In the genomic region with DNA sequence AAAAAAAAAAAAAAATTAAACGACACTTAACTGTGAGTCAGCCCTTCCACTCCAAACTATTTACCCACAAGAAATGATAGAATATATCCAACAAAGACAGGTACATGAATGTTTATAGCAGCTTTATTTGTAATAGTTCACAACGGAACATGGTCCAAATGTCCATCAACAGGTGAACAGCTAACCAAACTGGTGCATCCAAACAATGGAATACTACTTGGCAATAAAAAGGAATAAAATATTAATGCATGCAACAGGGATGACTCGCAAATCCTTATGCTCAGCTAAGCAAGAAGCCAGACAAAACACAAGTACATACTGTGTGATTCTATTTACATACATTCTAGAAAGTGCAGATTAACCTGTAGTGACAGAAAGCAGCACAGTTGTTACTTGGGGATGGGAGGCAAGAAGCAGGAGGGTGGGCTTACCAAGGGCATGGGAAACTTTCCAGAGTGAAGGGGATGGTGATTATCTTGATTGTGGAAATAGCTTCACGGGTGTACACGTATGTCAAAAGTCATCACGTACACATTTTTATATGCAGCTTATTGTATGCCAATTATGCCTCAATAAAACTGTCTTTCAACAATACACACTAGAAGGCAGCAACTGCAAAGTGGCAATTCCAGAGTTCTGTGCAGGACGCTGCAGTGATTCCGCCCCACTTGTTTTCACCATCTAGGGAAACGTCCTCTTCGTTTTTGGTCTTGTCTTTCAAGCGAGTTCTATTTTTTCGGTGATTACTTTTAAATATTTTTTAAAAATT, we compare ENCODE assay signal across 15 cellular contexts. TPM values are rescaled to one million over a fixed set of nuclear protein-coding genes. Genes with fewer than 3 reads are reported as not detected.
"Had no signal": no experiment of that assay in that cellular context is flagged by ENCODE, and none has a peak within 500 bp of the region (broad histone marks: within the 10 kb centered on the region; RNA-seq: fewer than 3 reads in every experiment).

No MANE protein-coding gene starts in this region.

- H3K4me3 Mint-ChIP-seq: activated CD8-positive, alpha-beta T cell treated with anti-CD3 and anti-CD28 coated beads for 36 hours; activated naive CD8-positive, alpha-beta T cell treated with anti-CD3 and anti-CD28 coated beads, Interleukin-2, amount 10 ng/mL, durations not matched to agents 7 days and 5 days; activated T-helper 17 cell treated with anti-CD3 and anti-CD28 coated beads, Interleukin-2, amount 50 U/mL, for 72 hours; immature natural killer cell; memory B cell; stimulated activated naive CD8-positive, alpha-beta T cell treated with anti-CD3 and anti-CD28 coated beads, Interleukin-15, Interleukin-2, amounts not matched to agents 100 ng/mL and 50 ng/mL, for 24 hours; T-helper 1 cell treated with Interleukin-12 subunit alpha and Interleukin-12 subunit beta and Interleukin-4 antibody, amounts not matched to agents 30 μg/mL and 1 μg/mL, for 36 hours had no signal

- H3K4me1 ChIP-seq: ascending aorta, foreskin keratinocyte, testis had no signal

- H3K36me3 Mint-ChIP-seq: immature natural killer cell had no signal

- H3K4me1 Mint-ChIP-seq: activated T-helper 17 cell treated with anti-CD3 and anti-CD28 coated beads, Interleukin-2, amount 50 U/mL, for 72 hours had no signal

- H3K9me3 Mint-ChIP-seq: activated CD8-positive, alpha-beta T cell treated with anti-CD3 and anti-CD28 coated beads for 36 hours; activated naive CD8-positive, alpha-beta T cell treated with anti-CD3 and anti-CD28 coated beads, Interleukin-2, amount 10 ng/mL, durations not matched to agents 7 days and 5 days; activated T-helper 17 cell treated with anti-CD3 and anti-CD28 coated beads, Interleukin-2, amount 50 U/mL, for 72 hours; immature natural killer cell; memory B cell; stimulated activated naive CD8-positive, alpha-beta T cell treated with anti-CD3 and anti-CD28 coated beads, Interleukin-15, Interleukin-2, amounts not matched to agents 100 ng/mL and 50 ng/mL, for 24 hours; T-helper 1 cell treated with Interleukin-12 subunit alpha and Interleukin-12 subunit beta and Interleukin-4 antibody, amounts not matched to agents 30 μg/mL and 1 μg/mL, for 36 hours had no signal

- H3K27me3 Mint-ChIP-seq: activated CD8-positive, alpha-beta T cell treated with anti-CD3 and anti-CD28 coated beads for 36 hours; activated naive CD8-positive, alpha-beta T cell treated with anti-CD3 and anti-CD28 coated beads, Interleukin-2, amount 10 ng/mL, durations not matched to agents 7 days and 5 days; activated T-helper 17 cell treated with anti-CD3 and anti-CD28 coated beads, Interleukin-2, amount 50 U/mL, for 72 hours; memory B cell; stimulated activated naive CD8-positive, alpha-beta T cell treated with anti-CD3 and anti-CD28 coated beads, Interleukin-15, Interleukin-2, amounts not matched to agents 100 ng/mL and 50 ng/mL, for 24 hours had no signal

- H3K4me3 ChIP-seq: ascending aorta, testis, upper lobe of right lung had no signal

- DNase-seq: activated CD8-positive, alpha-beta memory T cell treated with anti-CD3 and anti-CD28 coated beads, Interleukin-2, amount 50 U/mL, for 4 hours; activated CD8-positive, alpha-beta T cell treated with anti-CD3 and anti-CD28 coated beads for 36 hours; activated naive CD8-positive, alpha-beta T cell treated with anti-CD3 and anti-CD28 coated beads, Interleukin-2, amount 10 ng/mL, durations not matched to agents 7 days and 5 days; foreskin keratinocyte; immature natural killer cell; stimulated activated CD4-positive, alpha-beta T cell treated with anti-CD3 and anti-CD28 coated beads, Interleukin-4, amount 100 ng/mL, for 1 hour; stimulated activated CD8-positive, alpha-beta memory T cell treated with anti-CD3 and anti-CD28 coated beads, Interleukin-4, amount 100 ng/mL, for 48 hours; testis had no signal

- H3K27me3 ChIP-seq: ascending aorta, foreskin keratinocyte, testis, upper lobe of right lung had no signal

- H3K27ac ChIP-seq: ascending aorta, foreskin keratinocyte, testis, upper lobe of right lung had no signal

- H3K27ac Mint-ChIP-seq: activated CD8-positive, alpha-beta T cell treated with anti-CD3 and anti-CD28 coated beads for 36 hours; activated naive CD8-positive, alpha-beta T cell treated with anti-CD3 and anti-CD28 coated beads, Interleukin-2, amount 10 ng/mL, durations not matched to agents 7 days and 5 days; activated T-helper 17 cell treated with anti-CD3 and anti-CD28 coated beads, Interleukin-2, amount 50 U/mL, for 72 hours; immature natural killer cell; memory B cell; stimulated activated naive CD8-positive, alpha-beta T cell treated with anti-CD3 and anti-CD28 coated beads, Interleukin-15, Interleukin-2, amounts not matched to agents 100 ng/mL and 50 ng/mL, for 24 hours; T-helper 1 cell treated with Interleukin-12 subunit alpha and Interleukin-12 subunit beta and Interleukin-4 antibody, amounts not matched to agents 30 μg/mL and 1 μg/mL, for 36 hours had no signal

- ATAC-seq: activated CD8-positive, alpha-beta T cell treated with anti-CD3 and anti-CD28 coated beads for 36 hours; activated T-helper 17 cell treated with anti-CD3 and anti-CD28 coated beads, Interleukin-2, amount 50 U/mL, for 72 hours; foreskin keratinocyte; upper lobe of right lung had no signal

- H3K9me3 ChIP-seq: ascending aorta, testis, upper lobe of right lung had no signal

RNA-seq across cellular contexts. Expression of a gene that starts 41.1 kb away (rescaled TPM):
- total RNA-seq: bronchial epithelial cell had no signal
